Comparison of ENCODE assay signal across 1 cellular context in the genomic region with DNA sequence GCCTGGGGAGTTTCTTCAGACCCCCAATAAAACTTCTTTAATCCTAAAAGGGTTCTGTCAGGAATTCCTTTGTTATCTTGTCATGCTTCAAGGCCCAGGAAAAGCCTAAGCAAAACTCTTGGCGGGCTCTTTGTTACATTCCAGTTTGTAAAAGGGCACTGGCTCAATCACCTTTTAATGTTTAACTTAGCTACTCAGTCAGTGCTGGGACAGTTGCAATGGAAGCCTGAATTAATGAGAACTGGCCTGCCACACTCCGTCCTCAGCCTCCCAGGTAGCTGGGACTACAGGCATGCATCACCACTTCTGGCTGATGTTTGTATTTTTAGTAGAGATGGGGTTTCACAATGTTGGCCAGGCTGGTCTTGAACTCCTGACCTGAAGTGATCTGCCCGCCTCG.
TF ChIP-seq lines count a peak whose summit lies in the region.

No MANE protein-coding gene starts in this region.

TF ChIP-seq in HepG2, 621 proteins besides CTCF, POLR2A, EP300 and RAD21:
- TF ChIP-seq NFE2L1 (CRISPR knock-in tag; IDR thresholded peaks at IDR 0.05; ENCODE audit: borderline replicate concordance): no peak
- TF ChIP-seq, protein P1, sequence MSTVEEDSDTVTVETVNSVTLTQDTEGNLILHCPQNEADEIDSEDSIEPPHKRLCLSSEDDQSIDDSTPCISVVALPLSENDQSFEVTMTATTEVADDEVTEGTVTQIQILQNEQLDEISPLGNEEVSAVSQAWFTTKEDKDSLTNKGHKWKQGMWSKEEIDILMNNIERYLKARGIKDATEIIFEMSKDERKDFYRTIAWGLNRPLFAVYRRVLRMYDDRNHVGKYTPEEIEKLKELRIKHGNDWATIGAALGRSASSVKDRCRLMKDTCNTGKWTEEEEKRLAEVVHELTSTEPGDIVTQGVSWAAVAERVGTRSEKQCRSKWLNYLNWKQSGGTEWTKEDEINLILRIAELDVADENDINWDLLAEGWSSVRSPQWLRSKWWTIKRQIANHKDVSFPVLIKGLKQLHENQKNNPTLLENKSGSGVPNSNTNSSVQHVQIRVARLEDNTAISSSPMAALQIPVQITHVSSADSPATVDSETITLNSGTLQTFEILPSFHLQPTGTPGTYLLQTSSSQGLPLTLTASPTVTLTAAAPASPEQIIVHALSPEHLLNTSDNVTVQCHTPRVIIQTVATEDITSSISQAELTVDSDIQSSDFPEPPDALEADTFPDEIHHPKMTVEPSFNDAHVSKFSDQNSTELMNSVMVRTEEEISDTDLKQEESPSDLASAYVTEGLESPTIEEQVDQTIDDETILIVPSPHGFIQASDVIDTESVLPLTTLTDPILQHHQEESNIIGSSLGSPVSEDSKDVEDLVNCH (CRISPR knock-in tag; IDR thresholded peaks at IDR 0.05): no peak
- TF ChIP-seq DNMT3B (CRISPR knock-in tag; conservative IDR thresholded peaks at IDR 0.05): no peak
- no peak for TF ChIP-seq ZNF256 (CRISPR knock-in tag; conservative IDR thresholded peaks at IDR 0.05)
- TF ChIP-seq EHMT2 (IDR thresholded peaks at IDR 0.05; ENCODE audit: borderline replicate concordance, low read depth, low read length): no peak
- no peak for TF ChIP-seq BHLHE40 (IDR thresholded peaks at IDR 0.05; ENCODE audit: low read length)
- TF ChIP-seq SIX1 (CRISPR knock-in tag; IDR thresholded peaks at IDR 0.05; ENCODE audit: borderline replicate concordance): no peak
- TF ChIP-seq HMGXB4 (CRISPR knock-in tag; IDR thresholded peaks at IDR 0.05; ENCODE audit: borderline replicate concordance in 1 of 2, low read depth in 1 of 2): no peak
- TF ChIP-seq SRSF9 (IDR thresholded peaks at IDR 0.05; ENCODE audit: borderline replicate concordance, insufficient read depth, low read depth, low read length, poor library complexity, severe bottlenecking): no peak
